14 cellular contexts compared by ENCODE assay signal in genomic region chr10:6722616-6723004, GRCh38.
DNase-seq lines count a peak whose midpoint lies in the region; ATAC-seq lines count a peak whose summit lies in the region.
"Had no signal": no experiment of that assay in that cellular context is flagged by ENCODE, and none has a peak within 500 bp of the region (broad histone marks: within the 10 kb centered on the region; RNA-seq: fewer than 3 reads in every experiment).

No MANE protein-coding gene starts in this region.

- no peaks in the 10 kb centered on the region for H3K36me3 ChIP-seq in skeletal muscle satellite cell (ENCODE audit: insufficient read depth, low read length)
- H3K36me3 ChIP-seq: neutrophil, suprapubic skin had no signal

- H3K9ac ChIP-seq in skeletal muscle satellite cell (ENCODE audit: low read depth, low read length): peak overlapping the region; percentile 69
- H3K9ac ChIP-seq: KMS-11 had no signal

- H3K9me3 ChIP-seq in skeletal muscle satellite cell (replicated peaks; ENCODE audit: low read length): no peaks in the 10 kb centered on the region
- H3K9me3 ChIP-seq: neutrophil, suprapubic skin had no signal

- ATAC-seq in esophagus mucosa: peak; percentile 67
- ATAC-seq in HG02763 (IDR thresholded peaks at IDR 0.05; ENCODE audit: unreplicated experiment): no peak
- ATAC-seq: left colon had no signal

- H3K27ac ChIP-seq in caudate nucleus (ENCODE audit: low read depth, low read length): no peak overlapping the region
- H3K27ac ChIP-seq: KMS-11, neutrophil had no signal

- H3K4me3 ChIP-seq in skeletal muscle satellite cell (ENCODE audit: low read length): peak overlapping the region; percentile 32
- H3K4me3 ChIP-seq: suprapubic skin had no signal

- DNase-seq in activated T-cell treated with anti-CD3 and anti-CD28 coated beads for 48 hours (ENCODE audit: low read depth) (peak; percentile 6), RPMI7951 (ENCODE audit: low read depth) (peak; percentile 30), caudate nucleus (lab: John Stamatoyannopoulos, UW) (no peak), SHP77 treated with DMSO at 0.1 percent for 48 hours (lab: John Stamatoyannopoulos, UW) (no peak)
- no peak for DNase-seq in activated T-cell treated with anti-CD3 and anti-CD28 coated beads, Interleukin-2, amount 50 U/mL, for 1 hour
- DNase-seq: DND-41, foreskin melanocyte, left colon had no signal

- peaks cover 23% of the 10 kb centered on the region for H3K4me1 ChIP-seq in skeletal muscle satellite cell (ENCODE audit: control insufficient read depth, insufficient read depth, low read length)

- peak overlapping the region; percentile 73 for H3K4me2 ChIP-seq in skeletal muscle satellite cell (ENCODE audit: low read length)
- H3K4me2 ChIP-seq: KMS-11 had no signal

- H3K27me3 ChIP-seq in skeletal muscle satellite cell (ENCODE audit: control insufficient read depth, insufficient read depth, low read length): no peaks in the 10 kb centered on the region

Comparison
In these comparisons a context has a peak if more than half of its experiments do, and no peak if none do; other contexts are left out.
1. DNase-seq: peak in activated T-cell treated with anti-CD3 and anti-CD28 coated beads for 48 hours (single experiment) and RPMI7951 (single experiment); none in activated T-cell treated with anti-CD3 and anti-CD28 coated beads, Interleukin-2, amount 50 U/mL, for 1 hour (single experiment), caudate nucleus (0 of 61) and SHP77 treated with DMSO at 0.1 percent for 48 hours (single experiment).